ENCODE assay signal across 2 cellular contexts in the genomic region with DNA sequence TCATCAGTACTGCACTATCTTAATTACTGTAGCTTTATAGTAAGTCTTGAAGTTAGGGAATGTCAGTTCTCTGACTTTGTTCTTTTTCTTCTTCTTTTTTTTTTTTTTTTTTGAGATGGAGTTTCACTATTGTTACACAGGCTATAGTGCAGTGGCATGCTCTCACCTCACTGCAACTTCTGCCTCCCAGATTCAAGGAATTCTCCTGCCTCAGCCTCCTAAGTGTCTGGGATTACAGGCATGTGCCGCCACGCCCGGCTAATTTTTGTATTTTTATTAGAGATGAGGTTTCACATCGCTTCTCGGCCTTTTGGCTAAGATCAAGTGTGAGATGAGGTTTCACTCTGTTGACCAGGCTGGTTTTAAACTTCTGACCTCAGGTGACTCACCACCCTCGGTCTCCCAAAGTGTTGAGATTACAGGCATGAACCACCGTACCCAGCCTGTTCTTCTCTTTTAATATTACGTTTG.
TF ChIP-seq lines count a peak whose summit lies in the region.

No MANE protein-coding gene starts in this region.

TF ChIP-seq in Ishikawa, 13 proteins besides CTCF, POLR2A, EP300 and RAD21 (continued from another document):
- TF ChIP-seq NFIC (IDR thresholded peaks at IDR 0.05) (peak; percentile 30; the same call in 1 of the 2 replicates), FOXM1 (IDR thresholded peaks at IDR 0.05; ENCODE audit: borderline replicate concordance, low read depth) (no peak), TEAD4 (IDR thresholded peaks at IDR 0.05) (peak; percentile 65), CEBPB (IDR thresholded peaks at IDR 0.05) (no peak), YY1 (IDR thresholded peaks at IDR 0.05; ENCODE audit: low read depth) (no peak)
- TF ChIP-seq, protein P1, sequence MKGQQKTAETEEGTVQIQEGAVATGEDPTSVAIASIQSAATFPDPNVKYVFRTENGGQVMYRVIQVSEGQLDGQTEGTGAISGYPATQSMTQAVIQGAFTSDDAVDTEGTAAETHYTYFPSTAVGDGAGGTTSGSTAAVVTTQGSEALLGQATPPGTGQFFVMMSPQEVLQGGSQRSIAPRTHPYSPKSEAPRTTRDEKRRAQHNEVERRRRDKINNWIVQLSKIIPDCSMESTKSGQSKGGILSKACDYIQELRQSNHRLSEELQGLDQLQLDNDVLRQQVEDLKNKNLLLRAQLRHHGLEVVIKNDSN (IDR thresholded peaks at IDR 0.05): 0 out of 2 replicates have a peak, but pooled peaks have one; percentile 8
TF ChIP-seq in Ishikawa: peak in this region for 5.

TF ChIP-seq in GM12878, 131 proteins besides CTCF, POLR2A, EP300 and RAD21 (continued from another document):
- TF ChIP-seq, protein P2, sequence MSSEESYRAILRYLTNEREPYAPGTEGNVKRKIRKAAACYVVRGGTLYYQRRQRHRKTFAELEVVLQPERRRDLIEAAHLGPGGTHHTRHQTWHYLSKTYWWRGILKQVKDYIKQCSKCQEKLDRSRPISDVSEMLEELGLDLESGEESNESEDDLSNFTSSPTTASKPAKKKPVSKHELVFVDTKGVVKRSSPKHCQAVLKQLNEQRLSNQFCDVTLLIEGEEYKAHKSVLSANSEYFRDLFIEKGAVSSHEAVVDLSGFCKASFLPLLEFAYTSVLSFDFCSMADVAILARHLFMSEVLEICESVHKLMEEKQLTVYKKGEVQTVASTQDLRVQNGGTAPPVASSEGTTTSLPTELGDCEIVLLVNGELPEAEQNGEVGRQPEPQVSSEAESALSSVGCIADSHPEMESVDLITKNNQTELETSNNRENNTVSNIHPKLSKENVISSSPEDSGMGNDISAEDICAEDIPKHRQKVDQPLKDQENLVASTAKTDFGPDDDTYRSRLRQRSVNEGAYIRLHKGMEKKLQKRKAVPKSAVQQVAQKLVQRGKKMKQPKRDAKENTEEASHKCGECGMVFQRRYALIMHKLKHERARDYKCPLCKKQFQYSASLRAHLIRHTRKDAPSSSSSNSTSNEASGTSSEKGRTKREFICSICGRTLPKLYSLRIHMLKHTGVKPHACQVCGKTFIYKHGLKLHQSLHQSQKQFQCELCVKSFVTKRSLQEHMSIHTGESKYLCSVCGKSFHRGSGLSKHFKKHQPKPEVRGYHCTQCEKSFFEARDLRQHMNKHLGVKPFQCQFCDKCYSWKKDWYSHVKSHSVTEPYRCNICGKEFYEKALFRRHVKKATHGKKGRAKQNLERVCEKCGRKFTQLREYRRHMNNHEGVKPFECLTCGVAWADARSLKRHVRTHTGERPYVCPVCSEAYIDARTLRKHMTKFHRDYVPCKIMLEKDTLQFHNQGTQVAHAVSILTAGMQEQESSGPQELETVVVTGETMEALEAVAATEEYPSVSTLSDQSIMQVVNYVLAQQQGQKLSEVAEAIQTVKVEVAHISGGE (CRISPR knock-in tag; IDR thresholded peaks at IDR 0.05): no peak
- TF ChIP-seq MXI1 (IDR thresholded peaks at IDR 0.05; ENCODE audit: low read depth, low read length) (no peak), ZBED1 (IDR thresholded peaks at IDR 0.05; ENCODE audit: borderline replicate concordance) (no peak), NR2F1 (conservative IDR thresholded peaks at IDR 0.05) (no peak), RFX5 (IDR thresholded peaks at IDR 0.05; ENCODE audit: low read depth, low read length) (no peak), BACH1 (IDR thresholded peaks at IDR 0.05; ENCODE audit: borderline replicate concordance) (no peak), BHLHE40 (IDR thresholded peaks at IDR 0.05; ENCODE audit: borderline replicate concordance in 1 of 2, low read depth in 2 of 2, low read length in 1 of 2) (no peak), POLR2AphosphoS2 (IDR thresholded peaks at IDR 0.05; ENCODE audit: low read depth, low read length) (no peak), NFIC (IDR thresholded peaks at IDR 0.05; ENCODE audit: low read depth, low read length) (no peak), TCF3 (IDR thresholded peaks at IDR 0.05; ENCODE audit: borderline replicate concordance, insufficient read depth, low read depth, low read length) (no peak), RBBP5 (conservative IDR thresholded peaks at IDR 0.05) (no peak), CBX5 (IDR thresholded peaks at IDR 0.05; ENCODE audit: low read depth) (no peak)
- TF ChIP-seq, protein P3, sequence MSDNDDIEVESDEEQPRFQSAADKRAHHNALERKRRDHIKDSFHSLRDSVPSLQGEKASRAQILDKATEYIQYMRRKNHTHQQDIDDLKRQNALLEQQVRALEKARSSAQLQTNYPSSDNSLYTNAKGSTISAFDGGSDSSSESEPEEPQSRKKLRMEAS (IDR thresholded peaks at IDR 0.05; ENCODE audit: low read depth, low read length): no peak
- TF ChIP-seq, protein P4, sequence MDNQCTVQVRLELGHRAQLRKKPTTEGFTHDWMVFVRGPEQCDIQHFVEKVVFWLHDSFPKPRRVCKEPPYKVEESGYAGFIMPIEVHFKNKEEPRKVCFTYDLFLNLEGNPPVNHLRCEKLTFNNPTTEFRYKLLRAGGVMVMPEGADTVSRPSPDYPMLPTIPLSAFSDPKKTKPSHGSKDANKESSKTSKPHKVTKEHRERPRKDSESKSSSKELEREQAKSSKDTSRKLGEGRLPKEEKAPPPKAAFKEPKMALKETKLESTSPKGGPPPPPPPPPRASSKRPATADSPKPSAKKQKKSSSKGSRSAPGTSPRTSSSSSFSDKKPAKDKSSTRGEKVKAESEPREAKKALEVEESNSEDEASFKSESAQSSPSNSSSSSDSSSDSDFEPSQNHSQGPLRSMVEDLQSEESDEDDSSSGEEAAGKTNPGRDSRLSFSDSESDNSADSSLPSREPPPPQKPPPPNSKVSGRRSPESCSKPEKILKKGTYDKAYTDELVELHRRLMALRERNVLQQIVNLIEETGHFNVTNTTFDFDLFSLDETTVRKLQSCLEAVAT (IDR thresholded peaks at IDR 0.05): no peak
